26 cellular contexts compared by ENCODE assay signal in the genomic region with DNA sequence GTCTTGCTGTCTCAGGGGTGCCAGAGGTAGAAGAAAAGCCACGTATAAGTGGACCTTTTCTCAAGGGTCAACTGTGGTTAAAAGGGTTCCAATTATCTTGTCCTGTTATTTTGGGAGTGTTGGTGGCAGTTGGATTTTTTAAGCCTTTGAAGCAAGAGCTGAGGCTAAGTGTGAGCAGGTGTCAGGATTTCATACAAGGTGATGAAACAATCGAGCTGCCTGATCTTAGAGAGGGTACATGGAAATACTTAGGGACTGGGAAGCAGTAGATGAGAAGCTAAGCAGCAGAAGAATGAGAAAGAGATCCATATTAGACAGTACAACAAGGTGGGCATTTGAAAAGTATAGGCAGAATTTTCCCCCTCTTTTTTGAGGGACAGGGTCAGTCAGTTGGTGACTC. TPM values are rescaled to one million over a fixed set of nuclear protein-coding genes. Genes with fewer than 3 reads are reported as not detected.
DNase-seq lines count a peak whose midpoint lies in the region; ATAC-seq, FAIRE-seq and TF ChIP-seq lines count a peak whose summit lies in the region.
"Had no signal": no experiment of that assay in that cellular context is flagged by ENCODE, and none has a peak within 500 bp of the region (broad histone marks: within the 10 kb centered on the region; RNA-seq: fewer than 3 reads in every experiment).

No MANE protein-coding gene starts in this region.

- no peak overlapping the region for H3K27ac ChIP-seq in kidney (ENCODE audit: low read depth in 2 of 2, low read length in 2 of 2)
- H3K27ac ChIP-seq: BLaER1 had no signal

- no peak overlapping the region for H3K9ac ChIP-seq in kidney (ENCODE audit: low read length in 2 of 2)
- H3K9ac ChIP-seq: BLaER1 had no signal

- H3K4me1 ChIP-seq in kidney (ENCODE audit: control insufficient read depth in 1 of 2, insufficient read depth in 1 of 2, low read depth in 1 of 2, low read length in 2 of 2) = no peaks in the 10 kb centered on the region
- H3K4me1 ChIP-seq: BE2C, BLaER1 had no signal

- peak; percentile 6 for DNase-seq in NCI-H2227 (lab: John Stamatoyannopoulos, UW; ENCODE audit: unreplicated experiment)
- no peak for DNase-seq in NCI-H2227 treated with DMSO at 0.1 percent for 48 hours (lab: John Stamatoyannopoulos, UW)
- no peak for DNase-seq in WTC11 (ENCODE audit: low spot score)
- no peak for DNase-seq in stimulated activated effector memory CD8-positive, alpha-beta T cell treated with anti-CD3 and anti-CD28 coated beads, Interleukin-12 subunit alpha, Interleukin-12 subunit beta, amount 100 ng/mL, for 72 hours (ENCODE audit: low spot score in 2 of 2)
- no peak for DNase-seq in kidney
- DNase-seq: 8988T; ACHN; BE2C; C1 segment of cervical spinal cord; CD4-positive, alpha-beta memory T cell; CD4-positive, CD25-positive, alpha-beta regulatory T cell; CD8-positive, alpha-beta memory T cell; COR-L47; DMS 273 treated with DMSO at 0.1 percent for 48 hours; DMS153; DMS53; DMS79; DND-41; EL; GDM1 had no signal

- no peaks in the 10 kb centered on the region for H3K9me3 Mint-ChIP-seq in WTC11
- no peaks in the 10 kb centered on the region for H3K9me3 Mint-ChIP-seq in stimulated activated effector memory CD8-positive, alpha-beta T cell treated with anti-CD3 and anti-CD28 coated beads, Interleukin-12 subunit alpha, Interleukin-12 subunit beta, amount 100 ng/mL, for 72 hours
- H3K9me3 Mint-ChIP-seq: CD4-positive, alpha-beta memory T cell; CD8-positive, alpha-beta memory T cell had no signal

- peaks cover 14% of the 10 kb centered on the region for H3K4me1 Mint-ChIP-seq in WTC11
- peaks cover 6% of the 10 kb centered on the region for H3K4me1 Mint-ChIP-seq in stimulated activated effector memory CD8-positive, alpha-beta T cell treated with anti-CD3 and anti-CD28 coated beads, Interleukin-12 subunit alpha, Interleukin-12 subunit beta, amount 100 ng/mL, for 72 hours

- no peaks in the 10 kb centered on the region for H3K9me3 ChIP-seq in kidney (ENCODE audit: control insufficient read depth in 1 of 2, low read length in 2 of 2)
- H3K9me3 ChIP-seq: BE2C, BLaER1 had no signal

- POLR2A ChIA-PET in WTC11 (lab: Charles Lee) = interaction anchor here (1.0 kb wide), 1 partner anchor 85 kb away, joined by 4 read pairs; the partner anchor contains the start of gene MLLT3

- CTCF ChIA-PET in WTC11 (lab: Charles Lee) = no interaction called here

- H3K27me3 Mint-ChIP-seq in WTC11 (ENCODE audit: low read depth) = no peaks in the 10 kb centered on the region
- H3K27me3 Mint-ChIP-seq: CD4-positive, alpha-beta memory T cell; CD4-positive, CD25-positive, alpha-beta regulatory T cell; CD8-positive, alpha-beta memory T cell had no signal

- no peak overlapping the region for H3K4me3 ChIP-seq in kidney (ENCODE audit: low read length in 2 of 2)
- H3K4me3 ChIP-seq: BLaER1, GM12878 had no signal

- H3K36me3 ChIP-seq in kidney (ENCODE audit: control insufficient read depth in 1 of 2, insufficient read depth in 2 of 2, low read length in 2 of 2) = no peaks in the 10 kb centered on the region
- H3K36me3 ChIP-seq: BE2C, BLaER1 had no signal

- no peak overlapping the region for H3K4me3 Mint-ChIP-seq in WTC11
- H3K4me3 Mint-ChIP-seq in stimulated activated effector memory CD8-positive, alpha-beta T cell treated with anti-CD3 and anti-CD28 coated beads, Interleukin-12 subunit alpha, Interleukin-12 subunit beta, amount 100 ng/mL, for 72 hours = no peak overlapping the region
- H3K4me3 Mint-ChIP-seq: CD14-positive monocyte; CD4-positive, alpha-beta memory T cell; CD4-positive, CD25-positive, alpha-beta regulatory T cell; CD8-positive, alpha-beta memory T cell had no signal

- 0 out of 2 replicates have a peak overlapping the region, but pooled peaks have one; percentile 12 for H3K27ac Mint-ChIP-seq in WTC11
- peak overlapping the region; percentile 15 for H3K27ac Mint-ChIP-seq in stimulated activated effector memory CD8-positive, alpha-beta T cell treated with anti-CD3 and anti-CD28 coated beads, Interleukin-12 subunit alpha, Interleukin-12 subunit beta, amount 100 ng/mL, for 72 hours
- H3K27ac Mint-ChIP-seq: CD14-positive monocyte; CD4-positive, alpha-beta memory T cell had no signal

- H3K36me3 Mint-ChIP-seq in WTC11 = no peaks in the 10 kb centered on the region
- H3K36me3 Mint-ChIP-seq in stimulated activated effector memory CD8-positive, alpha-beta T cell treated with anti-CD3 and anti-CD28 coated beads, Interleukin-12 subunit alpha, Interleukin-12 subunit beta, amount 100 ng/mL, for 72 hours = no peaks in the 10 kb centered on the region
- H3K36me3 Mint-ChIP-seq: CD14-positive monocyte had no signal

- no peak for FAIRE-seq in kidney (lab: Jason Lieb, UNC)
- FAIRE-seq: GM12878, GM12892, GM18507 had no signal

- TF ChIP-seq CTCF in WTC11 (IDR thresholded peaks at IDR 0.05) = no peak
- TF ChIP-seq CTCF in kidney (IDR thresholded peaks at IDR 0.05; ENCODE audit: borderline replicate concordance, extremely low read depth, insufficient read depth) = no peak

- ATAC-seq in WTC11 (no peak), GM21447 (IDR thresholded peaks at IDR 0.05; ENCODE audit: unreplicated experiment) (no peak)
- ATAC-seq in stimulated activated effector memory CD8-positive, alpha-beta T cell treated with anti-CD3 and anti-CD28 coated beads, Interleukin-12 subunit alpha, Interleukin-12 subunit beta, amount 100 ng/mL, for 72 hours = no peak
- ATAC-seq: GM12878 had no signal

- intact Hi-C loops in kidney (cut with DNase I) = no loop called here

TF ChIP-seq in WTC11, 78 proteins besides CTCF, POLR2A, EP300 and RAD21 (continues in another document):
- TF ChIP-seq KAT7 (CRISPR knock-in tag; IDR thresholded peaks at IDR 0.05; ENCODE audit: borderline replicate concordance) (no peak), ESRRA (CRISPR knock-in tag; IDR thresholded peaks at IDR 0.05; ENCODE audit: borderline replicate concordance) (no peak), FOXP4 (CRISPR knock-in tag; IDR thresholded peaks at IDR 0.05) (no peak), ETV6 (CRISPR knock-in tag; IDR thresholded peaks at IDR 0.05) (no peak), RELA (CRISPR knock-in tag; IDR thresholded peaks at IDR 0.05; ENCODE audit: borderline replicate concordance) (no peak), MLX (CRISPR knock-in tag; IDR thresholded peaks at IDR 0.05) (no peak), CREM (CRISPR knock-in tag; IDR thresholded peaks at IDR 0.05) (no peak), EMX1 (CRISPR knock-in tag; IDR thresholded peaks at IDR 0.05) (no peak)
- TF ChIP-seq, protein P1, sequence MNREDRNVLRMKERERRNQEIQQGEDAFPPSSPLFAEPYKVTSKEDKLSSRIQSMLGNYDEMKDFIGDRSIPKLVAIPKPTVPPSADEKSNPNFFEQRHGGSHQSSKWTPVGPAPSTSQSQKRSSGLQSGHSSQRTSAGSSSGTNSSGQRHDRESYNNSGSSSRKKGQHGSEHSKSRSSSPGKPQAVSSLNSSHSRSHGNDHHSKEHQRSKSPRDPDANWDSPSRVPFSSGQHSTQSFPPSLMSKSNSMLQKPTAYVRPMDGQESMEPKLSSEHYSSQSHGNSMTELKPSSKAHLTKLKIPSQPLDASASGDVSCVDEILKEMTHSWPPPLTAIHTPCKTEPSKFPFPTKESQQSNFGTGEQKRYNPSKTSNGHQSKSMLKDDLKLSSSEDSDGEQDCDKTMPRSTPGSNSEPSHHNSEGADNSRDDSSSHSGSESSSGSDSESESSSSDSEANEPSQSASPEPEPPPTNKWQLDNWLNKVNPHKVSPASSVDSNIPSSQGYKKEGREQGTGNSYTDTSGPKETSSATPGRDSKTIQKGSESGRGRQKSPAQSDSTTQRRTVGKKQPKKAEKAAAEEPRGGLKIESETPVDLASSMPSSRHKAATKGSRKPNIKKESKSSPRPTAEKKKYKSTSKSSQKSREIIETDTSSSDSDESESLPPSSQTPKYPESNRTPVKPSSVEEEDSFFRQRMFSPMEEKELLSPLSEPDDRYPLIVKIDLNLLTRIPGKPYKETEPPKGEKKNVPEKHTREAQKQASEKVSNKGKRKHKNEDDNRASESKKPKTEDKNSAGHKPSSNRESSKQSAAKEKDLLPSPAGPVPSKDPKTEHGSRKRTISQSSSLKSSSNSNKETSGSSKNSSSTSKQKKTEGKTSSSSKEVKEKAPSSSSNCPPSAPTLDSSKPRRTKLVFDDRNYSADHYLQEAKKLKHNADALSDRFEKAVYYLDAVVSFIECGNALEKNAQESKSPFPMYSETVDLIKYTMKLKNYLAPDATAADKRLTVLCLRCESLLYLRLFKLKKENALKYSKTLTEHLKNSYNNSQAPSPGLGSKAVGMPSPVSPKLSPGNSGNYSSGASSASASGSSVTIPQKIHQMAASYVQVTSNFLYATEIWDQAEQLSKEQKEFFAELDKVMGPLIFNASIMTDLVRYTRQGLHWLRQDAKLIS (CRISPR knock-in tag; IDR thresholded peaks at IDR 0.05; ENCODE audit: borderline replicate concordance) = no peak
- TF ChIP-seq, protein P2, sequence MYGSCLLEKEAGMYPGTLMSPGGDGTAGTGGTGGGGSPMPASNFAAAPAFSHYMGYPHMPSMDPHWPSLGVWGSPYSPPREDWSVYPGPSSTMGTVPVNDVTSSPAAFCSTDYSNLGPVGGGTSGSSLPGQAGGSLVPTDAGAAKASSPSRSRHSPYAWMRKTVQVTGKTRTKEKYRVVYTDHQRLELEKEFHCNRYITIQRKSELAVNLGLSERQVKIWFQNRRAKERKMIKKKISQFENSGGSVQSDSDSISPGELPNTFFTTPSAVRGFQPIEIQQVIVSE (CRISPR knock-in tag; IDR thresholded peaks at IDR 0.05; ENCODE audit: borderline replicate concordance) = no peak

RNA-seq across cellular contexts. Expression of gene FOCAD, which starts 23.6 kb away (rescaled TPM):
- 34.3 to 37.1 TPM (median 36.3 TPM) in 3 replicates for total RNA-seq in WTC11 (2021)
- 35.7 TPM for total RNA-seq in kidney
- 12.2 TPM for polyA plus RNA-seq in kidney (ENCODE audit: insufficient read depth, low read depth, low replicate concordance)
